10 cellular contexts compared by ENCODE assay signal in the genomic region with DNA sequence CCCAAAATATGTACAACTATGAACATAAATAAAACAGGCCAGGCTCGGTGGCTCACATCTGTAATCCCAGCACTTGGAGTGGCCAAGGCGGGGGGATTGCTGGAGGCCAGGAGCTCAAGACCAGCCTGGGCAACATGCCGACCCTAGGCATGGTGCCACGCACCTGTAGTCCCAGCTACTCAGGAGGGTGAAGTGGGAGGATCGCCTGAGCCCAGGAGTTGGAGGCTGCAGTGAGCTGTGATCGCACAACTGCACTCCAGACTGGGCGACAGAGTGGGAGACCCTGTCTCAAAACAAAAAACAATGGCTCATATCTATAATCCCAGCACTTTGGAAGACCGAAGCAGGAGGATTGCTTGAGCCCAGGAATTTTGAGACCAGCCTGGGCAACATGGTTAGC. TPM values are rescaled to one million over a fixed set of nuclear protein-coding genes. Genes with fewer than 3 reads are reported as not detected.
DNase-seq lines count a peak whose midpoint lies in the region; ATAC-seq and TF ChIP-seq lines count a peak whose summit lies in the region.
"Had no signal": no experiment of that assay in that cellular context is flagged by ENCODE, and none has a peak within 500 bp of the region (broad histone marks: within the 10 kb centered on the region; RNA-seq: fewer than 3 reads in every experiment).

No MANE protein-coding gene starts in this region.

- H3K9me3 Mint-ChIP-seq in activated CD4-positive, alpha-beta T cell treated with anti-CD3 and anti-CD28 coated beads for 36 hours (ENCODE audit: low read depth): no peaks in the 10 kb centered on the region
- no peaks in the 10 kb centered on the region for H3K9me3 Mint-ChIP-seq in endothelial cell (ENCODE audit: unreplicated experiment)

- peaks cover 15% of the 10 kb centered on the region for H3K36me3 ChIP-seq in OCI-LY3 (replicated peaks; ENCODE audit: low read depth, low read length)
- H3K36me3 ChIP-seq: SJSA1 had no signal

- H3K9ac ChIP-seq in OCI-LY3 (ENCODE audit: low read length): no peak overlapping the region

- intact Hi-C loops in activated CD4-positive, alpha-beta T cell treated with anti-CD3 and anti-CD28 coated beads for 36 hours (cut with DNase I, micrococcal nuclease): no loop called here

- H3K4me1 ChIP-seq in OCI-LY3 (ENCODE audit: low read length): peaks cover 6% of the 10 kb centered on the region

- no peak overlapping the region for H3K27ac ChIP-seq in OCI-LY3 (ENCODE audit: low read length)
- H3K27ac ChIP-seq: SJSA1 had no signal

- H3K79me2 ChIP-seq in OCI-LY3 (ENCODE audit: low read length): peaks cover 63% of the 10 kb centered on the region

- peak overlapping the region; percentile 89 for H3K4me2 ChIP-seq in OCI-LY3 (ENCODE audit: low read length)

- no peaks in the 10 kb centered on the region for H3K9me3 ChIP-seq in OCI-LY3 (ENCODE audit: insufficient read depth, low read length)
- H3K9me3 ChIP-seq: SJSA1 had no signal

- peaks cover 36% of the 10 kb centered on the region for H3K4me1 Mint-ChIP-seq in activated CD4-positive, alpha-beta T cell treated with anti-CD3 and anti-CD28 coated beads for 36 hours
- H3K4me1 Mint-ChIP-seq in endothelial cell (ENCODE audit: unreplicated experiment): peaks cover 8% of the 10 kb centered on the region

- H4K20me1 ChIP-seq in OCI-LY3 (ENCODE audit: insufficient read depth, low read length): peaks cover 9% of the 10 kb centered on the region

- no peaks in the 10 kb centered on the region for H3K27me3 Mint-ChIP-seq in activated CD4-positive, alpha-beta T cell treated with anti-CD3 and anti-CD28 coated beads for 36 hours
- H3K27me3 Mint-ChIP-seq in endothelial cell (ENCODE audit: unreplicated experiment): peaks cover 2% of the 10 kb centered on the region

- H3K4me3 ChIP-seq in OCI-LY3 (ENCODE audit: low read length) (peak overlapping the region; percentile 92), retinal pigment epithelial cell (ENCODE audit: low read length) (peak overlapping the region; percentile 22)

- CTCF ChIA-PET in activated CD4-positive, alpha-beta T cell treated with anti-CD3 and anti-CD28 coated beads for 36 hours (lab: Charles Lee): interaction anchor here (0.8 to 1.4 kb wide), 6 partner anchors 16 to 74 kb away, joined by 3 to 6 read pairs (median 4); no protein-coding TSS in a partner anchor

- no peaks in the 10 kb centered on the region for H3K27me3 ChIP-seq in OCI-LY3 (ENCODE audit: low read depth, low read length)
- H3K27me3 ChIP-seq: SJSA1 had no signal

- ATAC-seq in activated CD4-positive, alpha-beta T cell treated with anti-CD3 and anti-CD28 coated beads for 36 hours: no peak
- ATAC-seq in HG03439 (IDR thresholded peaks at IDR 0.05; ENCODE audit: unreplicated experiment) (no peak), GM19023 (IDR thresholded peaks at IDR 0.05; ENCODE audit: unreplicated experiment) (no peak), GM21786 (IDR thresholded peaks at IDR 0.05; ENCODE audit: unreplicated experiment) (no peak)

- H3K4me3 Mint-ChIP-seq in activated CD4-positive, alpha-beta T cell treated with anti-CD3 and anti-CD28 coated beads for 36 hours: peak overlapping the region; percentile 96
- peak overlapping the region; percentile 74 for H3K4me3 Mint-ChIP-seq in endothelial cell (ENCODE audit: unreplicated experiment)

- peaks cover 23% of the 10 kb centered on the region for H3K36me3 Mint-ChIP-seq in activated CD4-positive, alpha-beta T cell treated with anti-CD3 and anti-CD28 coated beads for 36 hours (ENCODE audit: low read depth)
- no peaks in the 10 kb centered on the region for H3K36me3 Mint-ChIP-seq in endothelial cell (ENCODE audit: low read depth, unreplicated experiment)

- peak overlapping the region; percentile 29 for H3K27ac Mint-ChIP-seq in activated CD4-positive, alpha-beta T cell treated with anti-CD3 and anti-CD28 coated beads for 36 hours
- no peak overlapping the region for H3K27ac Mint-ChIP-seq in endothelial cell (ENCODE audit: unreplicated experiment)

- no peak overlapping the region for H2AFZ ChIP-seq in OCI-LY3 (ENCODE audit: low read depth, low read length)

- no peak for TF ChIP-seq CTCF in OCI-LY3 (IDR thresholded peaks at IDR 0.05; ENCODE audit: low read depth, low read length)
- no peak for TF ChIP-seq CTCF in endothelial cell (IDR thresholded peaks at IDR 0.05; ENCODE audit: unreplicated experiment)
- no peak for TF ChIP-seq CTCF in retinal pigment epithelial cell (conservative IDR thresholded peaks at IDR 0.05; ENCODE audit: low read depth, low read length)

- POLR2A ChIA-PET in activated CD4-positive, alpha-beta T cell treated with anti-CD3 and anti-CD28 coated beads for 36 hours (lab: Charles Lee): no interaction called here

- no peak for DNase-seq in activated CD4-positive, alpha-beta T cell treated with anti-CD3 and anti-CD28 coated beads for 36 hours
- no peak for DNase-seq in activated CD4-positive, alpha-beta T cell treated with anti-CD3 and anti-CD28 coated beads for 1 hour
- DNase-seq in endothelial cell (ENCODE audit: low spot score) (no peak), retinal pigment epithelial cell (ENCODE audit: low read depth) (no peak)
- DNase-seq: MM.1S had no signal

RNA-seq across cellular contexts. Expression of gene HAUS6, which starts 1.5 kb away (rescaled TPM):
- 10 to 100 TPM; 29.3 to 32.5 TPM for total RNA-seq in activated CD4-positive, alpha-beta T cell treated with anti-CD3 and anti-CD28 coated beads for 36 hours
- 19.0 TPM for total RNA-seq in endothelial cell (ENCODE audit: unreplicated experiment)

RNA-seq across cellular contexts. Expression of gene PLIN2, which starts 26.1 kb away (rescaled TPM):
- 100 to 1,000 TPM in 1 of 2 experiments, 10 to 100 TPM in 1; 94.2 to 109 TPM for total RNA-seq in activated CD4-positive, alpha-beta T cell treated with anti-CD3 and anti-CD28 coated beads for 36 hours
- total RNA-seq in endothelial cell (ENCODE audit: unreplicated experiment): 60.0 TPM

RNA-seq across cellular contexts. Expression of gene RRAGA, which starts 52.0 kb away (rescaled TPM):
- 10 to 100 TPM; 42.4 to 53.4 TPM for total RNA-seq in activated CD4-positive, alpha-beta T cell treated with anti-CD3 and anti-CD28 coated beads for 36 hours
- total RNA-seq in endothelial cell (ENCODE audit: unreplicated experiment): 95.8 TPM
